In the genomic region with DNA sequence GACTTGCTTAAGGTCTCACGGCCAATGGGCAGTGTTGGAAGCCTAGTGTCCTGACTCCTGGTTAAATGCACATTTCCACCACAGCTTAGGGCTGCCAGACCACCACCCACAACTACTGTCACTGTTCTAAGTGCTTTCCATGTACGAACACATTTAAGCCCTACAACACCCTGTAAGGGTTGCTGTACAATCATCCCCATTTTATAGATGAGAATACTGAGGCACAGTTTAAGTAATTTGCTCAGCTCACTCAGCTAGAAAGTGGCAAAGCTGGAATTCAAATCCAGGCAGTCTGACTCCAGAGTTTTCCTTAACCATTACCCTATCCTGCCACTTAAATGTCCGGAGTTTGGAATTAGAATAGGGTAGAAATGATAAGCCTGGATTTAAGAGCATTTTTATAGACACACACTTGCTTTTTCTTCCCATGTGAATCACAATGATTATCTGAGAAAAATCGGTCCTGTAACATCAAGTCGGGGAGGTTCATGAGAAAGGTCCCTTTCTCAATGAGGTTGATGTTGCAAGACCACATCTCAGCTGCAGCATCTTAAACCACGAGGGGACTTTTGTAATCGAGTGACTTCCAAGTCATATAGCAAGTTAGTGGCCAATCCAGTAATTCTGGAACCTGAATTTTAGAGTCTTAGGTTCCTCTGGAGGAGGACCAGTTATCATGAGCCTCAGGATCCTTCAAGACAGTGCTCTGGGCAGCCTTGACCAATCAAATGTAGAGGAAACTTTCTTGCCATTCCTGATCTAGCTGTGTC, we compare ENCODE assay signal across 2 cellular contexts.
TF ChIP-seq lines count a peak whose summit lies in the region.

No MANE protein-coding gene starts in this region.

TF ChIP-seq in K562, 482 proteins besides CTCF, POLR2A, EP300 and RAD21:
- TF ChIP-seq RBM25 (IDR thresholded peaks at IDR 0.05; ENCODE audit: low read depth, low read length, severe bottlenecking) (peak; percentile 75), CEBPB (tag; IDR thresholded peaks at IDR 0.05) (peak; percentile 56; the same call in 1 of the 2 replicates), RCOR1 (IDR thresholded peaks at IDR 0.05; ENCODE audit: borderline replicate concordance in 1 of 2, low read depth in 2 of 2, low read length in 2 of 2) (peak in 1 of 2 experiments; percentile 35; a peak in 2 of 4 replicates), BCOR (IDR thresholded peaks at IDR 0.05) (peak; percentile 90), CBX1 (IDR thresholded peaks at IDR 0.05; ENCODE audit: low read depth) (0 out of 2 replicates have a peak, but pooled peaks have one; percentile 34), KDM1A (IDR thresholded peaks at IDR 0.05) (peak; percentile 63 to 65; a peak in 3 of 4 replicates), TAF9B (IDR thresholded peaks at IDR 0.05; ENCODE audit: partially characterized antibody) (no peak), MTA3 (IDR thresholded peaks at IDR 0.05; ENCODE audit: borderline replicate concordance) (no peak), CREM (IDR thresholded peaks at IDR 0.05; ENCODE audit: low read depth) (no peak), HDAC2 (IDR thresholded peaks at IDR 0.05) (peak; percentile 30; the same call in 1 of the 2 replicates), ADNP (tag; IDR thresholded peaks at IDR 0.05) (peak; percentile 68), ZNF140 (CRISPR knock-in tag; IDR thresholded peaks at IDR 0.05) (no peak), ZBED1 (IDR thresholded peaks at IDR 0.05) (no peak), SMARCA5 (IDR thresholded peaks at IDR 0.05) (peak; percentile 59; the same call in 1 of the 2 replicates)
- TF ChIP-seq, protein P1, sequence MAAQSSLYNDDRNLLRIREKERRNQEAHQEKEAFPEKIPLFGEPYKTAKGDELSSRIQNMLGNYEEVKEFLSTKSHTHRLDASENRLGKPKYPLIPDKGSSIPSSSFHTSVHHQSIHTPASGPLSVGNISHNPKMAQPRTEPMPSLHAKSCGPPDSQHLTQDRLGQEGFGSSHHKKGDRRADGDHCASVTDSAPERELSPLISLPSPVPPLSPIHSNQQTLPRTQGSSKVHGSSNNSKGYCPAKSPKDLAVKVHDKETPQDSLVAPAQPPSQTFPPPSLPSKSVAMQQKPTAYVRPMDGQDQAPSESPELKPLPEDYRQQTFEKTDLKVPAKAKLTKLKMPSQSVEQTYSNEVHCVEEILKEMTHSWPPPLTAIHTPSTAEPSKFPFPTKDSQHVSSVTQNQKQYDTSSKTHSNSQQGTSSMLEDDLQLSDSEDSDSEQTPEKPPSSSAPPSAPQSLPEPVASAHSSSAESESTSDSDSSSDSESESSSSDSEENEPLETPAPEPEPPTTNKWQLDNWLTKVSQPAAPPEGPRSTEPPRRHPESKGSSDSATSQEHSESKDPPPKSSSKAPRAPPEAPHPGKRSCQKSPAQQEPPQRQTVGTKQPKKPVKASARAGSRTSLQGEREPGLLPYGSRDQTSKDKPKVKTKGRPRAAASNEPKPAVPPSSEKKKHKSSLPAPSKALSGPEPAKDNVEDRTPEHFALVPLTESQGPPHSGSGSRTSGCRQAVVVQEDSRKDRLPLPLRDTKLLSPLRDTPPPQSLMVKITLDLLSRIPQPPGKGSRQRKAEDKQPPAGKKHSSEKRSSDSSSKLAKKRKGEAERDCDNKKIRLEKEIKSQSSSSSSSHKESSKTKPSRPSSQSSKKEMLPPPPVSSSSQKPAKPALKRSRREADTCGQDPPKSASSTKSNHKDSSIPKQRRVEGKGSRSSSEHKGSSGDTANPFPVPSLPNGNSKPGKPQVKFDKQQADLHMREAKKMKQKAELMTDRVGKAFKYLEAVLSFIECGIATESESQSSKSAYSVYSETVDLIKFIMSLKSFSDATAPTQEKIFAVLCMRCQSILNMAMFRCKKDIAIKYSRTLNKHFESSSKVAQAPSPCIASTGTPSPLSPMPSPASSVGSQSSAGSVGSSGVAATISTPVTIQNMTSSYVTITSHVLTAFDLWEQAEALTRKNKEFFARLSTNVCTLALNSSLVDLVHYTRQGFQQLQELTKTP (IDR thresholded peaks at IDR 0.05; ENCODE audit: low read depth in 1 of 2, partially characterized antibody in 2 of 2) = no peak
TF ChIP-seq in K562: peak in this region for 9.

TF ChIP-seq in WTC11, 78 proteins besides CTCF, POLR2A, EP300 and RAD21:
- no peak for TF ChIP-seq ZNF263 (CRISPR knock-in tag; IDR thresholded peaks at IDR 0.05; ENCODE audit: low read depth)
- TF ChIP-seq, protein P2, sequence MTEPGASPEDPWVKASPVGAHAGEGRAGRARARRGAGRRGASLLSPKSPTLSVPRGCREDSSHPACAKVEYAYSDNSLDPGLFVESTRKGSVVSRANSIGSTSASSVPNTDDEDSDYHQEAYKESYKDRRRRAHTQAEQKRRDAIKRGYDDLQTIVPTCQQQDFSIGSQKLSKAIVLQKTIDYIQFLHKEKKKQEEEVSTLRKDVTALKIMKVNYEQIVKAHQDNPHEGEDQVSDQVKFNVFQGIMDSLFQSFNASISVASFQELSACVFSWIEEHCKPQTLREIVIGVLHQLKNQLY (CRISPR knock-in tag; IDR thresholded peaks at IDR 0.05) = no peak
- no peak for TF ChIP-seq HMGA2 (CRISPR knock-in tag; IDR thresholded peaks at IDR 0.05)
- no peak for TF ChIP-seq ZNF121 (CRISPR knock-in tag; IDR thresholded peaks at IDR 0.05)
- TF ChIP-seq ETV6 (CRISPR knock-in tag; IDR thresholded peaks at IDR 0.05) = no peak
- TF ChIP-seq ZNF423 (CRISPR knock-in tag; IDR thresholded peaks at IDR 0.05) = no peak
- TF ChIP-seq GTF2I (CRISPR knock-in tag; conservative IDR thresholded peaks at IDR 0.05) = no peak
- TF ChIP-seq, protein P3, sequence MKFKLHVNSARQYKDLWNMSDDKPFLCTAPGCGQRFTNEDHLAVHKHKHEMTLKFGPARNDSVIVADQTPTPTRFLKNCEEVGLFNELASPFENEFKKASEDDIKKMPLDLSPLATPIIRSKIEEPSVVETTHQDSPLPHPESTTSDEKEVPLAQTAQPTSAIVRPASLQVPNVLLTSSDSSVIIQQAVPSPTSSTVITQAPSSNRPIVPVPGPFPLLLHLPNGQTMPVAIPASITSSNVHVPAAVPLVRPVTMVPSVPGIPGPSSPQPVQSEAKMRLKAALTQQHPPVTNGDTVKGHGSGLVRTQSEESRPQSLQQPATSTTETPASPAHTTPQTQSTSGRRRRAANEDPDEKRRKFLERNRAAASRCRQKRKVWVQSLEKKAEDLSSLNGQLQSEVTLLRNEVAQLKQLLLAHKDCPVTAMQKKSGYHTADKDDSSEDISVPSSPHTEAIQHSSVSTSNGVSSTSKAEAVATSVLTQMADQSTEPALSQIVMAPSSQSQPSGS (CRISPR knock-in tag; IDR thresholded peaks at IDR 0.05; ENCODE audit: borderline replicate concordance, low read depth) = no peak
- TF ChIP-seq CBFB (CRISPR knock-in tag; IDR thresholded peaks at IDR 0.05; ENCODE audit: low read depth) = no peak
- TF ChIP-seq MXD4 (CRISPR knock-in tag; IDR thresholded peaks at IDR 0.05; ENCODE audit: borderline replicate concordance) = no peak
- TF ChIP-seq, protein P4, sequence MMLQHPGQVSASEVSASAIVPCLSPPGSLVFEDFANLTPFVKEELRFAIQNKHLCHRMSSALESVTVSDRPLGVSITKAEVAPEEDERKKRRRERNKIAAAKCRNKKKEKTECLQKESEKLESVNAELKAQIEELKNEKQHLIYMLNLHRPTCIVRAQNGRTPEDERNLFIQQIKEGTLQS (CRISPR knock-in tag; conservative IDR thresholded peaks at IDR 0.05) = no peak
- TF ChIP-seq, protein P5, sequence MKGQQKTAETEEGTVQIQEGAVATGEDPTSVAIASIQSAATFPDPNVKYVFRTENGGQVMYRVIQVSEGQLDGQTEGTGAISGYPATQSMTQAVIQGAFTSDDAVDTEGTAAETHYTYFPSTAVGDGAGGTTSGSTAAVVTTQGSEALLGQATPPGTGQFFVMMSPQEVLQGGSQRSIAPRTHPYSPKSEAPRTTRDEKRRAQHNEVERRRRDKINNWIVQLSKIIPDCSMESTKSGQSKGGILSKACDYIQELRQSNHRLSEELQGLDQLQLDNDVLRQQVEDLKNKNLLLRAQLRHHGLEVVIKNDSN (CRISPR knock-in tag; IDR thresholded peaks at IDR 0.05) = no peak
